ENCODE assay signal across 8 cellular contexts in genomic region chr6:34027445-34027936, GRCh38.
DNase-seq lines count a peak whose midpoint lies in the region; ATAC-seq and TF ChIP-seq lines count a peak whose summit lies in the region.

No MANE protein-coding gene starts in this region.

- CTCF ChIA-PET in BJ (lab: Yijun Ruan, JAX) = interaction anchor here (0.6 to 10.0 kb wide), 57 partner anchors 10 to 442 kb away, joined by 3 to 184 read pairs (median 4); partner anchors contain the start of genes IP6K3 and UQCC2
- CTCF ChIA-PET in HEK293T (lab: Yijun Ruan, JAX) = interaction anchor here (0.6 to 2.7 kb wide), 18 partner anchors 14 to 316 kb away, joined by 3 to 26 read pairs (median 4); partner anchors contain the start of gene UQCC2

- H3K9me3 ChIP-seq in body of pancreas = no peaks in the 10 kb centered on the region

- no peaks in the 10 kb centered on the region for H3K36me3 ChIP-seq in BJ (ENCODE audit: control insufficient read depth, insufficient read depth, low read length)
- no peaks in the 10 kb centered on the region for H3K36me3 ChIP-seq in body of pancreas (replicated peaks in 1 of 2; ENCODE audit: insufficient read depth in 1 of 2, low read depth in 2 of 2)

- TF ChIP-seq POLR2A in body of pancreas (IDR thresholded peaks at IDR 0.05) = no peak

- H3K4me1 ChIP-seq in body of pancreas = no peaks in the 10 kb centered on the region

- POLR2A ChIA-PET in BJ (lab: Charles Lee) = no interaction called here
- POLR2A ChIA-PET in HEK293T (lab: Yijun Ruan, JAX) = interaction anchor here (1.0 to 1.2 kb wide), 2 partner anchors 255 to 316 kb away, joined by 3 read pairs; partner anchors contain the start of gene UQCC2

- H3K27me3 ChIP-seq in BJ (ENCODE audit: control insufficient read depth, insufficient read depth, low read length) = peaks cover 2% of the 10 kb centered on the region; the same call in 1 of the 2 replicates
- no peaks in the 10 kb centered on the region for H3K27me3 ChIP-seq in body of pancreas

- WGBS in body of pancreas, 2 donors = 19 to 37% methylated on average over 4 to 17 of the region's 17 CpGs

- no peak overlapping the region for H3K4me3 ChIP-seq in BJ (ENCODE audit: low read depth, low read length)
- no peak overlapping the region for H3K4me3 ChIP-seq in body of pancreas

- intact Hi-C loops in body of pancreas (cut with DNase I) = loop anchor here (5.0 kb wide), 1 partner anchor 255 kb away; no protein-coding TSS in a partner anchor

- TF ChIP-seq CTCF in BJ (IDR thresholded peaks at IDR 0.05; ENCODE audit: insufficient read depth, low read depth, low read length) (peak; percentile 94), body of pancreas (IDR thresholded peaks at IDR 0.05) (peak; percentile 44 to 67 (median 59))

- ATAC-seq in body of pancreas = peak; percentile 25
- ATAC-seq in left lobe of liver = peak; percentile 89
- ATAC-seq in HG03108 (IDR thresholded peaks at IDR 0.05; ENCODE audit: unreplicated experiment) = no peak
- ATAC-seq in HG02981 (IDR thresholded peaks at IDR 0.05; ENCODE audit: unreplicated experiment) = no peak

- DNase-seq in BJ (ENCODE audit: low read depth) (no peak), HEK293T (ENCODE audit: extremely low spot score) (peak; percentile 74), UCSD-AML1 (lab: John Stamatoyannopoulos, UW; ENCODE audit: unreplicated experiment) (peak; percentile 64), body of pancreas (peak; percentile 34 to 54 (median 45)), left lobe of liver (ENCODE audit: low spot score) (peak; percentile 63)
- DNase-seq in stimulated activated CD8-positive, alpha-beta memory T cell treated with anti-CD3 and anti-CD28 coated beads, Interleukin-12 subunit alpha, Interleukin-12 subunit beta, amount 100 ng/mL, for 4 hours (ENCODE audit: low read depth) = peak; percentile 35

- no peak overlapping the region for H3K27ac ChIP-seq in body of pancreas

TF ChIP-seq in HEK293T, 16 proteins besides CTCF, POLR2A, EP300 and RAD21:
- TF ChIP-seq BHLHE40 (IDR thresholded peaks at IDR 0.05; ENCODE audit: borderline replicate concordance) (no peak), CTBP1 (IDR thresholded peaks at IDR 0.05; ENCODE audit: borderline replicate concordance) (no peak), SP1 (IDR thresholded peaks at IDR 0.05) (no peak)

Comparison
In these comparisons a context has a peak if more than half of its experiments do, and no peak if none do; other contexts are left out.
1. ATAC-seq: peak in body of pancreas (single experiment) and left lobe of liver (single experiment); none in HG03108 (single experiment) and HG02981 (single experiment).